Comparison of ENCODE assay signal across 22 cellular contexts in the genomic region with DNA sequence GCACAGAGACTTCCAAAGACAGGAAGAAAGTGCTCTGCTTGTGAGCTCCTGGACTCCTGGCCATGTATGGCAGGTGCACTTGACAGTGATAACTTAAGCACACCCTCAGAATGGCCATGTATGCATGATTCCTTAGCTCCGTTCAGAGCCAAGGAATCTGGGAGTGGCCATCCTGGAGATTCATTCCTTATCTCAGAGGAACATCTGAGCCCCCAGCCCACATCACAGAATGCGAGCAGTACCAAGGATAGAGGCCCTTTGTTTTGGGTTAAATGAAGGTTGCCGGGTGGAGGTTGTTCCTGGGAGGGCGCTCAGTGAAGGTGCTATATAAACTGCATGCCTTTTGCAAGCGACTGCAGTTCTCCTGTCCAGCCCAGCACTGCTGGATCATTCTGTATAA. TPM values are rescaled to one million over a fixed set of nuclear protein-coding genes. Genes with fewer than 3 reads are reported as not detected.
DNase-seq lines count a peak whose midpoint lies in the region; ATAC-seq and TF ChIP-seq lines count a peak whose summit lies in the region.
"Had no signal": no experiment of that assay in that cellular context is flagged by ENCODE, and none has a peak within 500 bp of the region (broad histone marks: within the 10 kb centered on the region; RNA-seq: fewer than 3 reads in every experiment).

No MANE protein-coding gene starts in this region.

- POLR2A ChIA-PET in RWPE1 (lab: Yijun Ruan, JAX; ENCODE audit: low non-redundant PET) = no interaction called here

- H2BK5ac ChIP-seq in mesendoderm (ENCODE audit: low read length) = no peak overlapping the region

- H3K36me3 Mint-ChIP-seq in GM23338 (ENCODE audit: low read depth) = no peaks in the 10 kb centered on the region; the same call in 2 of the 3 replicates
- H3K36me3 Mint-ChIP-seq: CD4-positive, alpha-beta memory T cell had no signal

- H4K5ac ChIP-seq in mesendoderm (ENCODE audit: low read length) = no peak overlapping the region

- CTCF ChIA-PET in RWPE1 (lab: Yijun Ruan, JAX) = no interaction called here

- H3K4me3 ChIP-seq in BLaER1 = no peak overlapping the region
- no peak overlapping the region for H3K4me3 ChIP-seq in GM23338
- H3K4me3 ChIP-seq in mesendoderm (ENCODE audit: low read length) = no peak overlapping the region
- no peak overlapping the region for H3K4me3 ChIP-seq in BE2C (ENCODE audit: low read depth, low read length)
- H3K4me3 ChIP-seq: A549 had no signal

- peaks cover 8% of the 10 kb centered on the region for H3K9me3 Mint-ChIP-seq in GM23338
- H3K9me3 Mint-ChIP-seq: CD4-positive, alpha-beta memory T cell had no signal

- H2BK15ac ChIP-seq in mesendoderm (replicated peaks; ENCODE audit: low read depth) = no peak overlapping the region

- H3K18ac ChIP-seq in mesendoderm (ENCODE audit: low read length) = no peak overlapping the region

- no peak overlapping the region for H2BK120ac ChIP-seq in mesendoderm (ENCODE audit: low read depth, low read length)

- no peaks in the 10 kb centered on the region for H3F3A ChIP-seq in GM23338 (replicated peaks; ENCODE audit: low read depth)

- H2AK5ac ChIP-seq in mesendoderm (ENCODE audit: low read length) = no peak overlapping the region

- no peak overlapping the region for H3K23ac ChIP-seq in mesendoderm (ENCODE audit: low read length)

- H4K8ac ChIP-seq in mesendoderm (ENCODE audit: low read depth, low read length) = no peak overlapping the region

- H4K20me1 ChIP-seq in BLaER1 (no peaks in the 10 kb centered on the region), GM23338 (replicated peaks; ENCODE audit: insufficient read depth) (no peaks in the 10 kb centered on the region)

- H2AFZ ChIP-seq in GM23338 = peak overlapping the region; percentile 38; the same call in 1 of the 2 replicates

- H3K4me2 ChIP-seq in BLaER1 (peak overlapping the region; percentile 67), GM23338 (no peak overlapping the region), mesendoderm (ENCODE audit: low read length) (no peak overlapping the region)
- H3K4me2 ChIP-seq: A549 had no signal

- TF ChIP-seq CTCF in GM23338 (conservative IDR thresholded peaks at IDR 0.05; ENCODE audit: low read depth in 2 of 2) (no peak), RWPE1 (conservative IDR thresholded peaks at IDR 0.05; ENCODE audit: low read depth) (no peak), BE2C (IDR thresholded peaks at IDR 0.05; ENCODE audit: low read depth, low read length) (no peak)

- no peak for DNase-seq in GM23338 (ENCODE audit: low spot score)
- peak; percentile 41 for DNase-seq in SW480 (ENCODE audit: low spot score)
- DNase-seq in mesendoderm = peak; percentile 62
- DNase-seq in NCI-H2081 treated with DMSO at 0.1 percent for 48 hours (lab: John Stamatoyannopoulos, UW) = no peak
- DNase-seq in RWPE1 (ENCODE audit: low spot score) = no peak
- DNase-seq in BE2C = no peak
- DNase-seq: ACHN; AML-193; Calu3; CD4-positive, alpha-beta memory T cell; COR-L47; DMS53; DMS79 treated with DMSO at 0.1 percent for 48 hours; H7; HCEC 1CT had no signal

- H3K36me3 ChIP-seq in BLaER1 (peaks cover 18% of the 10 kb centered on the region), GM23338 (ENCODE audit: insufficient read depth) (no peaks in the 10 kb centered on the region), mesendoderm (ENCODE audit: control insufficient read depth, insufficient read depth, low read length) (no peaks in the 10 kb centered on the region), BE2C (no peaks in the 10 kb centered on the region)

- 0 out of 2 replicates have a peak, but pooled peaks cover 7% of the 10 kb centered on the region for H3K9me2 ChIP-seq in GM23338 (ENCODE audit: insufficient read depth)

- no peak overlapping the region for H3K4ac ChIP-seq in mesendoderm (ENCODE audit: low read depth, low read length)

- H3K27me3 ChIP-seq in BLaER1 = no peaks in the 10 kb centered on the region
- H3K27me3 ChIP-seq in GM23338 (ENCODE audit: insufficient read depth) = no peaks in the 10 kb centered on the region
- H3K27me3 ChIP-seq in mesendoderm (ENCODE audit: insufficient read depth, low read length, poor library complexity) = no peaks in the 10 kb centered on the region
- no peaks in the 10 kb centered on the region for H3K27me3 ChIP-seq in BE2C

- H3K79me2 ChIP-seq in GM23338 (replicated peaks; ENCODE audit: insufficient read depth) (no peaks in the 10 kb centered on the region), mesendoderm (ENCODE audit: control insufficient read depth, insufficient read depth, low read length) (no peaks in the 10 kb centered on the region)

- peaks cover 7% of the 10 kb centered on the region for H3K4me1 Mint-ChIP-seq in GM23338

- H3K4me1 ChIP-seq in BLaER1 = peaks cover 58% of the 10 kb centered on the region
- H3K4me1 ChIP-seq in GM23338 (ENCODE audit: insufficient read depth) = no peaks in the 10 kb centered on the region
- H3K4me1 ChIP-seq in mesendoderm (ENCODE audit: control insufficient read depth, low read depth, low read length) = no peaks in the 10 kb centered on the region
- H3K4me1 ChIP-seq in BE2C = no peaks in the 10 kb centered on the region
- H3K4me1 ChIP-seq: A549 had no signal

- H3K4me3 Mint-ChIP-seq in GM23338 = no peak overlapping the region
- H3K4me3 Mint-ChIP-seq: CD4-positive, alpha-beta memory T cell had no signal

- H3K9ac ChIP-seq in BLaER1 (no peak overlapping the region), mesendoderm (ENCODE audit: low read length) (no peak overlapping the region)

- H3K79me1 ChIP-seq in mesendoderm (ENCODE audit: low read length) = no peaks in the 10 kb centered on the region

- H3K56ac ChIP-seq in mesendoderm (ENCODE audit: low read length) = no peak overlapping the region

- no CpG with 5 or more reads among the region's 5 CpGs for WGBS in mesendoderm (ENCODE audit: extremely low coverage, insufficient coverage, low lambda C conversion rate)

- H3K27ac ChIP-seq in BLaER1 (peak overlapping the region; percentile 62), GM23338 (ENCODE audit: low read depth) (no peak overlapping the region), mesendoderm (ENCODE audit: low read depth, low read length) (no peak overlapping the region), RWPE1 (no peak overlapping the region)
- H3K27ac ChIP-seq: 22Rv1, A549 had no signal

- no peak; the same call in 2 of the 3 replicates for ATAC-seq in GM23338
- ATAC-seq in GM19035 (IDR thresholded peaks at IDR 0.05; ENCODE audit: unreplicated experiment) = no peak
- ATAC-seq: A549 had no signal

- H3K27me3 Mint-ChIP-seq in GM23338 (ENCODE audit: insufficient read depth, low read depth, poor library complexity) = peaks cover 8% of the 10 kb centered on the region
- H3K27me3 Mint-ChIP-seq: CD4-positive, alpha-beta memory T cell had no signal

- no peak overlapping the region for H3K27ac Mint-ChIP-seq in GM23338

- H3K9me3 ChIP-seq in BLaER1 (peaks cover 27% of the 10 kb centered on the region), BE2C (no peaks in the 10 kb centered on the region)

TF ChIP-seq in GM23338, 12 proteins besides CTCF, POLR2A, EP300 and RAD21:
- TF ChIP-seq EZH2 (IDR thresholded peaks at IDR 0.05; ENCODE audit: low read depth, unreplicated experiment) (no peak), JUNB (IDR thresholded peaks at IDR 0.05; ENCODE audit: unreplicated experiment) (no peak), EZH2phosphoT487 (IDR thresholded peaks at IDR 0.05; ENCODE audit: unreplicated experiment) (no peak), STAT1 (IDR thresholded peaks at IDR 0.05; ENCODE audit: unreplicated experiment) (no peak), ZNF331 (CRISPR knock-in tag; IDR thresholded peaks at IDR 0.05; ENCODE audit: low read depth) (no peak), CREB1 (CRISPR knock-in tag; IDR thresholded peaks at IDR 0.05; ENCODE audit: low read depth) (no peak)
- TF ChIP-seq, protein P1, sequence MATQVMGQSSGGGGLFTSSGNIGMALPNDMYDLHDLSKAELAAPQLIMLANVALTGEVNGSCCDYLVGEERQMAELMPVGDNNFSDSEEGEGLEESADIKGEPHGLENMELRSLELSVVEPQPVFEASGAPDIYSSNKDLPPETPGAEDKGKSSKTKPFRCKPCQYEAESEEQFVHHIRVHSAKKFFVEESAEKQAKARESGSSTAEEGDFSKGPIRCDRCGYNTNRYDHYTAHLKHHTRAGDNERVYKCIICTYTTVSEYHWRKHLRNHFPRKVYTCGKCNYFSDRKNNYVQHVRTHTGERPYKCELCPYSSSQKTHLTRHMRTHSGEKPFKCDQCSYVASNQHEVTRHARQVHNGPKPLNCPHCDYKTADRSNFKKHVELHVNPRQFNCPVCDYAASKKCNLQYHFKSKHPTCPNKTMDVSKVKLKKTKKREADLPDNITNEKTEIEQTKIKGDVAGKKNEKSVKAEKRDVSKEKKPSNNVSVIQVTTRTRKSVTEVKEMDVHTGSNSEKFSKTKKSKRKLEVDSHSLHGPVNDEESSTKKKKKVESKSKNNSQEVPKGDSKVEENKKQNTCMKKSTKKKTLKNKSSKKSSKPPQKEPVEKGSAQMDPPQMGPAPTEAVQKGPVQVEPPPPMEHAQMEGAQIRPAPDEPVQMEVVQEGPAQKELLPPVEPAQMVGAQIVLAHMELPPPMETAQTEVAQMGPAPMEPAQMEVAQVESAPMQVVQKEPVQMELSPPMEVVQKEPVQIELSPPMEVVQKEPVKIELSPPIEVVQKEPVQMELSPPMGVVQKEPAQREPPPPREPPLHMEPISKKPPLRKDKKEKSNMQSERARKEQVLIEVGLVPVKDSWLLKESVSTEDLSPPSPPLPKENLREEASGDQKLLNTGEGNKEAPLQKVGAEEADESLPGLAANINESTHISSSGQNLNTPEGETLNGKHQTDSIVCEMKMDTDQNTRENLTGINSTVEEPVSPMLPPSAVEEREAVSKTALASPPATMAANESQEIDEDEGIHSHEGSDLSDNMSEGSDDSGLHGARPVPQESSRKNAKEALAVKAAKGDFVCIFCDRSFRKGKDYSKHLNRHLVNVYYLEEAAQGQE (IDR thresholded peaks at IDR 0.05; ENCODE audit: unreplicated experiment) = no peak

RNA-seq across cellular contexts. Expression of gene DIPK1C, which starts 26.9 kb away (rescaled TPM):
- 0.07 TPM in 1 of 2 replicates, not detected in the other for total RNA-seq in GM23338 (2014; rRNA removed; shearing (Covaris generic))
- not detected in 2 replicates for polyA plus RNA-seq in GM23338 (2016; fragmentation: Nextera tagmentation; extraction: Ambion mirVana)
- not detected for polyA plus RNA-seq in mesendoderm (2013, experiment 1 of 2)
- not detected for polyA plus RNA-seq in mesendoderm (2013, experiment 2 of 2)
- polyA plus RNA-seq in BE2C (2012; ENCODE audit: insufficient read depth, insufficient read length, low read depth) = not detected
- total RNA-seq: Calu3; CD4-positive, alpha-beta memory T cell; Daoy; H1; H7 had no signal
- polyA plus RNA-seq: A549; BJ; CD4-positive, alpha-beta memory T cell had no signal

Comparison
In these comparisons a context has a peak if more than half of its experiments do, and no peak if none do; other contexts are left out.
1. DNase-seq: peak in SW480 (single experiment) and mesendoderm (single experiment); none in GM23338 (single experiment), NCI-H2081 treated with DMSO at 0.1 percent for 48 hours (single experiment), RWPE1 (single experiment) and BE2C (single experiment).